15 cellular contexts compared by ENCODE assay signal in the genomic region with DNA sequence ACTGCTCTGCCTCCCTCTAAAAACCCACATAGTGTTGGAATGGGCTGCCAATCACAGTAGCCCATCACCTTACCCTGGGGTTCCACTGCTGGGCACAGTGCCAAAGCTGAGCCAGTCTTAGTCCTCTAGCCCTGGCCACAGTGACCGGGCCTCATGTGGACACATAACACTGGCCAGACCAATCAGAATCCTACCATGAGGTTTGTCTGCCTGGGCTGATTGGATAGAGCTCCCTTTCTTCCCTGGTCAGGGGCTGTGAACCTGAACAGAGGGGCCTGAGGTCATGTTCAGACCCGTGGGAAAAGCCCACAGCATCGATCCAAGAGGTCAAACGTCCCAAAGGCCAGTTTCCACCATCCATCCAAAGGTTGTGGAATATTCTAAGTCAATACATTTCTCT.
"Had no signal": no experiment of that assay in that cellular context is flagged by ENCODE, and none has a peak within 500 bp of the region (broad histone marks: within the 10 kb centered on the region; RNA-seq: fewer than 3 reads in every experiment).

No MANE protein-coding gene starts in this region.

- H3K27ac Mint-ChIP-seq: activated naive CD4-positive, alpha-beta T cell treated with anti-CD3 and anti-CD28 coated beads for 36 hours; activated naive CD8-positive, alpha-beta T cell treated with anti-CD3 and anti-CD28 coated beads, Interleukin-2, amount 50 U/mL, for 24 hours; activated T-helper 2 cell treated with anti-CD3 and anti-CD28 coated beads, Interferon-gamma antibody, Interleukin-2, Interleukin-4, amounts not matched to agents 10 μg/mL and 5 μg/mL and 100 μg/mL, durations not matched to agents 14 hours and 24 hours and 36 hours had no signal

- FAIRE-seq: endometrium, pancreas had no signal

- H3K36me3 ChIP-seq: ascending aorta, pancreas, tibial nerve had no signal

- ATAC-seq: activated naive CD8-positive, alpha-beta T cell treated with anti-CD3 and anti-CD28 coated beads, Interleukin-2, amount 50 U/mL, for 24 hours had no signal

- H3K4me3 Mint-ChIP-seq: activated naive CD4-positive, alpha-beta T cell treated with anti-CD3 and anti-CD28 coated beads for 36 hours; activated naive CD8-positive, alpha-beta T cell treated with anti-CD3 and anti-CD28 coated beads, Interleukin-2, amount 50 U/mL, for 24 hours had no signal

- H3K27me3 ChIP-seq: ascending aorta, dorsolateral prefrontal cortex, pancreas, tibial nerve had no signal

- H3K27ac ChIP-seq: ascending aorta, dorsolateral prefrontal cortex, pancreas, tibial nerve had no signal

- DNase-seq: activated CD4-positive, alpha-beta T cell treated with anti-CD3 and anti-CD28 coated beads for 1 hour; activated CD4-positive, alpha-beta T cell treated with anti-CD3 and anti-CD28 coated beads, Interleukin-2, amount 50 U/mL, for 4 hours; activated naive CD4-positive, alpha-beta T cell treated with anti-CD3 and anti-CD28 coated beads for 36 hours; activated naive CD8-positive, alpha-beta T cell treated with anti-CD3 and anti-CD28 coated beads, Interleukin-2, amount 50 U/mL, for 24 hours; activated T-cell treated with anti-CD3 and anti-CD28 coated beads, Interleukin-2, amount 50 U/mL, for 1 hour; dorsolateral prefrontal cortex; pancreas; stimulated activated CD4-positive, alpha-beta T cell treated with anti-CD3 and anti-CD28 coated beads, Interleukin-2, amount 100 ng/mL, for 48 hours; stimulated activated naive CD4-positive, alpha-beta T cell; T-helper 1 cell; T1000 had no signal

- H3K9me3 ChIP-seq: ascending aorta, pancreas, tibial nerve had no signal

- H3K9me3 Mint-ChIP-seq: activated naive CD4-positive, alpha-beta T cell treated with anti-CD3 and anti-CD28 coated beads for 36 hours; activated naive CD8-positive, alpha-beta T cell treated with anti-CD3 and anti-CD28 coated beads, Interleukin-2, amount 50 U/mL, for 24 hours; activated T-helper 2 cell treated with anti-CD3 and anti-CD28 coated beads, Interferon-gamma antibody, Interleukin-2, Interleukin-4, amounts not matched to agents 10 μg/mL and 5 μg/mL and 100 μg/mL, durations not matched to agents 14 hours and 24 hours and 36 hours had no signal

- H3K4me3 ChIP-seq: ascending aorta, dorsolateral prefrontal cortex, pancreas, tibial nerve had no signal
